In the genomic region with DNA sequence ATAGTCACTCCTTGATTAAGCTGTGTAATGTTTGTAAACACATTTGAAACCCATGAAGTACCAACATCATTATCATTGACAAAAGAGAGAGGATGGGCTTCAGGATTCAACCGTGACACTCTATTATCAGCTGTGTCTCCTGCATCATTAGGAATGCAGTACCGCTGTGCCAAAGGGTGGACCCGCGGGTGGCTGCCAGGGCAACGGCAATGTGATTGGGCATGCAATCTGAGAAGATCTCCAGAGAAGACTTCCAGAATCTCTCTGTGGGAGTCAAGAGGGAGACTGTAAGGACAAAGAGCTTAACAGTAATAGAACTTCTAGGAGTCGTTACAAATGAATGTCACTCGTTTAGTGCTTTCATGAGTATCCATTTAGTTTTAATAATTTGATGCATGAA, we compare ENCODE assay signal across 19 cellular contexts.
"Had no signal": no experiment of that assay in that cellular context is flagged by ENCODE, and none has a peak within 500 bp of the region (broad histone marks: within the 10 kb centered on the region; RNA-seq: fewer than 3 reads in every experiment).

No MANE protein-coding gene starts in this region.

- H3K4me3 ChIP-seq: heart left ventricle, psoas muscle, right lobe of liver, spleen, tibial artery, upper lobe of left lung, uterus had no signal

- H3K9me3 ChIP-seq: neutrophil, psoas muscle, right lobe of liver, tibial artery, upper lobe of left lung, uterus had no signal

- H3K27ac ChIP-seq: heart left ventricle, neutrophil, psoas muscle, right lobe of liver, spleen, tibial artery, upper lobe of left lung, uterus had no signal

- H3K4me1 ChIP-seq: heart left ventricle, psoas muscle, right lobe of liver, spleen, tibial artery, upper lobe of left lung, uterus had no signal

- DNase-seq: effector CD4-positive, alpha-beta T cell; endodermal cell; heart left ventricle; hippocampal formation; kidney glomerular epithelial cell; naive thymus-derived CD8-positive, alpha-beta T cell; psoas muscle; retina; right lobe of liver; spleen; stimulated activated CD4-positive, alpha-beta T cell treated with anti-CD3 and anti-CD28 coated beads, Interleukin-15, amount 100 ng/mL, for 24 hours; stimulated activated CD4-positive, alpha-beta T cell treated with anti-CD3 and anti-CD28 coated beads, Interleukin-1b, Interleukin-23, amount 100 ng/mL, for 48 hours; stimulated activated CD4-positive, alpha-beta T cell treated with anti-CD3 and anti-CD28 coated beads, Interleukin-4, amount 100 ng/mL, for 24 hours; tibial artery; uterus had no signal

- ATAC-seq: esophagus mucosa; heart left ventricle; naive thymus-derived CD8-positive, alpha-beta T cell; right lobe of liver; stimulated activated memory B cell treated with anti-CD40 and anti-IgM and Interleukin-4, amounts not matched to agents 10 μg/mL and 1 μg/mL and 100 μg/mL, for 72 hours had no signal

- H3K36me3 ChIP-seq: heart left ventricle, neutrophil, right lobe of liver, spleen, tibial artery, upper lobe of left lung, uterus had no signal

- H3K27me3 ChIP-seq: heart left ventricle, neutrophil, right lobe of liver, spleen, tibial artery, upper lobe of left lung, uterus had no signal
